ENCODE assay signal across 7 cellular contexts in genomic region chr15:54776410-54776809, GRCh38.
"Had no signal": no experiment of that assay in that cellular context is flagged by ENCODE, and none has a peak within 500 bp of the region (broad histone marks: within the 10 kb centered on the region; RNA-seq: fewer than 3 reads in every experiment).

No MANE protein-coding gene starts in this region.

- DNase-seq: GDM1, GF-D8 had no signal

- FAIRE-seq: G401.6, GM12891, GM12892, GM18507, GM19239 had no signal
